1 cellular context compared by ENCODE assay signal in genomic region chr14:45716506-45716905, GRCh38.
TF ChIP-seq lines count a peak whose summit lies in the region.

No MANE protein-coding gene starts in this region.

TF ChIP-seq in WTC11, 78 proteins besides CTCF, POLR2A, EP300 and RAD21 (continued from another document):
- no peak for TF ChIP-seq SP1 (CRISPR knock-in tag; conservative IDR thresholded peaks at IDR 0.05)
- TF ChIP-seq SOX15 (CRISPR knock-in tag; IDR thresholded peaks at IDR 0.05): no peak
- no peak for TF ChIP-seq GTF2I (CRISPR knock-in tag; conservative IDR thresholded peaks at IDR 0.05)
- no peak for TF ChIP-seq MYBL2 (CRISPR knock-in tag; IDR thresholded peaks at IDR 0.05)
- TF ChIP-seq, protein P1, sequence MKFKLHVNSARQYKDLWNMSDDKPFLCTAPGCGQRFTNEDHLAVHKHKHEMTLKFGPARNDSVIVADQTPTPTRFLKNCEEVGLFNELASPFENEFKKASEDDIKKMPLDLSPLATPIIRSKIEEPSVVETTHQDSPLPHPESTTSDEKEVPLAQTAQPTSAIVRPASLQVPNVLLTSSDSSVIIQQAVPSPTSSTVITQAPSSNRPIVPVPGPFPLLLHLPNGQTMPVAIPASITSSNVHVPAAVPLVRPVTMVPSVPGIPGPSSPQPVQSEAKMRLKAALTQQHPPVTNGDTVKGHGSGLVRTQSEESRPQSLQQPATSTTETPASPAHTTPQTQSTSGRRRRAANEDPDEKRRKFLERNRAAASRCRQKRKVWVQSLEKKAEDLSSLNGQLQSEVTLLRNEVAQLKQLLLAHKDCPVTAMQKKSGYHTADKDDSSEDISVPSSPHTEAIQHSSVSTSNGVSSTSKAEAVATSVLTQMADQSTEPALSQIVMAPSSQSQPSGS (CRISPR knock-in tag; IDR thresholded peaks at IDR 0.05; ENCODE audit: borderline replicate concordance, low read depth): no peak
- TF ChIP-seq, protein P2, sequence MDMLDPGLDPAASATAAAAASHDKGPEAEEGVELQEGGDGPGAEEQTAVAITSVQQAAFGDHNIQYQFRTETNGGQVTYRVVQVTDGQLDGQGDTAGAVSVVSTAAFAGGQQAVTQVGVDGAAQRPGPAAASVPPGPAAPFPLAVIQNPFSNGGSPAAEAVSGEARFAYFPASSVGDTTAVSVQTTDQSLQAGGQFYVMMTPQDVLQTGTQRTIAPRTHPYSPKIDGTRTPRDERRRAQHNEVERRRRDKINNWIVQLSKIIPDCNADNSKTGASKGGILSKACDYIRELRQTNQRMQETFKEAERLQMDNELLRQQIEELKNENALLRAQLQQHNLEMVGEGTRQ (CRISPR knock-in tag; IDR thresholded peaks at IDR 0.05): no peak
- no peak for TF ChIP-seq TCF7 (CRISPR knock-in tag; IDR thresholded peaks at IDR 0.05; ENCODE audit: low read depth)
- TF ChIP-seq CDX4 (CRISPR knock-in tag; IDR thresholded peaks at IDR 0.05; ENCODE audit: borderline replicate concordance): no peak
- no peak for TF ChIP-seq KAT7 (CRISPR knock-in tag; IDR thresholded peaks at IDR 0.05; ENCODE audit: borderline replicate concordance)
- TF ChIP-seq ZNF416 (CRISPR knock-in tag; IDR thresholded peaks at IDR 0.05): no peak
